Comparison of ENCODE assay signal across 9 cellular contexts in the genomic region with DNA sequence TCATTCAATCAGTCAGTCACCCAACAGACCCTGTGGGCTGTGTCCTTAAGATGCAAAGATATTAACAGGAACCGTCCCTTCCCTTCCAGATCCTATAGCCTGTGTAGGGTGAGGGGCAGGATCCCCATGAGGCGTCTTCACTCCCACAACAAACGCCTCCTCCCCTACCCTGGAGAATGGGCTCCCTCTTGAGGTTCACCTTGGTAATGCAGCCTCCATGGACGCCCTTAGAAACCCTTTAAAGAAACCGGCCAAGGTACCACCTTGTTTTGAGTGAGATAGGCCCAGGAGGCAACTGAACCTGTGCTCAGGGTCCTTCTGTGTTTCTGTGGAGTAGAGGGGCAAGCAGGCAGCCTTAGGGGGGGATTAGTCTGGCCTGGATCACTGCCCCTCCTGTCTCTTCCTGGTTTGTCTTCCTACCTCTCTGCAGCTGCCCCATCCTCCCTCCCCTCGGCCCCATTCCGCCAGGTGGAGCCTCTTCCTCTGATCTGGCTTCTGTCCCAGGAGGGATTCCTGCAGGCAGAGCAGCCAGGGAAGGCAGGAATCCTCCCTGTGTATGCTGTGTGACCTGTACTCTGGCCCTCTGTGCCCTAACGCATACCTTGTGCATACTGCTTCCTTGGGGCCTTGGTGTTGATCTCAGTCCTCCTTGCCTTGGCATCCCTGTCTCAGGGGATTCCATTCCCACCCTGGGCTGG. TPM values are rescaled to one million over a fixed set of nuclear protein-coding genes. Genes with fewer than 3 reads are reported as not detected.
DNase-seq lines count a peak whose midpoint lies in the region; ATAC-seq and TF ChIP-seq lines count a peak whose summit lies in the region.
"Had no signal": no experiment of that assay in that cellular context is flagged by ENCODE, and none has a peak within 500 bp of the region (broad histone marks: within the 10 kb centered on the region; RNA-seq: fewer than 3 reads in every experiment).

No MANE protein-coding gene starts in this region.

- no peaks in the 10 kb centered on the region for H3K79me2 ChIP-seq in smooth muscle cell (ENCODE audit: low read depth)

- no peak overlapping the region for H3K27ac ChIP-seq in smooth muscle cell (ENCODE audit: low read depth)

- H3K4me3 ChIP-seq in smooth muscle cell, result no peak overlapping the region

- H4K20me1 ChIP-seq in smooth muscle cell (ENCODE audit: low read depth), result no peaks in the 10 kb centered on the region

- no peaks in the 10 kb centered on the region for H3K4me1 ChIP-seq in smooth muscle cell (ENCODE audit: low read depth)

- no peaks in the 10 kb centered on the region for H3F3A ChIP-seq in smooth muscle cell (ENCODE audit: low read depth)

- peak; percentile 97 for TF ChIP-seq CTCF in smooth muscle cell (IDR thresholded peaks at IDR 0.05; ENCODE audit: borderline replicate concordance, insufficient read depth, poor library complexity, severe bottlenecking)

- no peaks in the 10 kb centered on the region for H3K9me3 ChIP-seq in smooth muscle cell (replicated peaks; ENCODE audit: low read depth)

- H3K27me3 ChIP-seq in smooth muscle cell (ENCODE audit: low read depth), result no peaks in the 10 kb centered on the region

- no peaks in the 10 kb centered on the region for H3K36me3 ChIP-seq in smooth muscle cell (ENCODE audit: low read depth)

- DNase-seq in NCI-H187 (lab: John Stamatoyannopoulos, UW) (peak; percentile 11 to 35), NCI-H187 treated with DMSO at 0.1 percent for 48 hours (lab: John Stamatoyannopoulos, UW) (no peak), NCI-H1694 treated with DMSO at 0.1 percent for 48 hours (lab: John Stamatoyannopoulos, UW) (peak; percentile 42), T1000 (lab: John Stamatoyannopoulos, UW) (peak; percentile 50), astrocyte of the hippocampus (ENCODE audit: low read depth, low spot score) (peak; percentile 81), iPS DF 19.7 (ENCODE audit: low read depth, low spot score) (peak; percentile 75), smooth muscle cell (lab: John Stamatoyannopoulos, UW; ENCODE audit: unreplicated experiment) (peak; percentile 34)

- no peak for ATAC-seq in GM18868 (IDR thresholded peaks at IDR 0.05; ENCODE audit: unreplicated experiment)

- no peak overlapping the region for H3K4me2 ChIP-seq in smooth muscle cell

- no peak overlapping the region for H3K9ac ChIP-seq in smooth muscle cell (ENCODE audit: low read depth)

- H2AFZ ChIP-seq in smooth muscle cell (ENCODE audit: low read depth), result peak overlapping the region; percentile 73

- WGBS in smooth muscle cell (ENCODE audit: low lambda C conversion rate), result 8% methylated on average over 8 of the region's 8 CpGs

RNA-seq across cellular contexts. Expression of gene GUCA1A, which starts 6.6 kb away (rescaled TPM):
- total RNA-seq in smooth muscle cell, result 1.6 and 2.3 TPM in 2 replicates
- polyA plus RNA-seq in smooth muscle cell, result 3.9 and 7.2 TPM in 2 replicates
- total RNA-seq: subcutaneous adipose tissue had no signal

RNA-seq across cellular contexts. Expression of gene C6orf132, which starts 24.2 kb away (rescaled TPM):
- 4.5 and 4.9 TPM in 2 replicates for total RNA-seq in smooth muscle cell
- 1.4 and 7.0 TPM in 2 replicates for polyA plus RNA-seq in smooth muscle cell

RNA-seq across cellular contexts. Expression of gene GUCA1B, which starts 28.2 kb away (rescaled TPM):
- 0.27 TPM in 2 replicates for total RNA-seq in smooth muscle cell
- 0.24 TPM in 1 of 2 replicates, not detected in the other for polyA plus RNA-seq in smooth muscle cell

RNA-seq across cellular contexts. Expression of gene MRPS10, which starts 51.1 kb away (rescaled TPM):
- 45.3 and 47.8 TPM in 2 replicates for total RNA-seq in smooth muscle cell
- 39.9 and 41.1 TPM in 2 replicates for polyA plus RNA-seq in smooth muscle cell
